Comparison of ENCODE assay signal across 1 cellular context in genomic region chr1:2393471-2393877, GRCh38.
TF ChIP-seq lines count a peak whose summit lies in the region.

No MANE protein-coding gene starts in this region.

TF ChIP-seq in IMR-90, 13 proteins besides CTCF, POLR2A, EP300 and RAD21 (continued from another document):
- TF ChIP-seq ELK1 (IDR thresholded peaks at IDR 0.05; ENCODE audit: borderline replicate concordance, low read depth, low read length) (no peak), CHD1 (IDR thresholded peaks at IDR 0.05; ENCODE audit: low read depth, low read length) (no peak), CEBPB (IDR thresholded peaks at IDR 0.05; ENCODE audit: low read depth, low read length) (no peak), RCOR1 (IDR thresholded peaks at IDR 0.05; ENCODE audit: insufficient replicate concordance, low read length) (no peak), MAZ (IDR thresholded peaks at IDR 0.05; ENCODE audit: borderline replicate concordance, low read depth, low read length) (no peak), BHLHE40 (IDR thresholded peaks at IDR 0.05; ENCODE audit: low read depth, low read length) (no peak), USF2 (IDR thresholded peaks at IDR 0.05; ENCODE audit: low read depth, low read length) (no peak)
